Comparison of ENCODE assay signal across 8 cellular contexts in genomic region chr3:36969540-36970432, GRCh38. TPM values are rescaled to one million over a fixed set of nuclear protein-coding genes. Genes with fewer than 3 reads are reported as not detected.
DNase-seq lines count a peak whose midpoint lies in the region; ATAC-seq, FAIRE-seq and TF ChIP-seq lines count a peak whose summit lies in the region.

No MANE protein-coding gene starts in this region.

- no peaks in the 10 kb centered on the region for H3K27me3 Mint-ChIP-seq in astrocyte (ENCODE audit: low read depth, unreplicated experiment)
- H3K27me3 Mint-ChIP-seq in stimulated activated naive CD8-positive, alpha-beta T cell treated with anti-CD3 and anti-CD28 coated beads, Interleukin-15, Interleukin-2, amounts not matched to agents 100 ng/mL and 50 ng/mL, for 24 hours: no peaks in the 10 kb centered on the region

- H3K27me3 ChIP-seq in astrocyte (ENCODE audit: insufficient read depth, low read length): no peaks in the 10 kb centered on the region

- no peaks in the 10 kb centered on the region for H3K9me3 ChIP-seq in astrocyte (ENCODE audit: insufficient read depth, low read depth, low read length)

- no peaks in the 10 kb centered on the region for H3K36me3 Mint-ChIP-seq in astrocyte (ENCODE audit: low read depth, unreplicated experiment)
- peaks cover 7% of the 10 kb centered on the region for H3K36me3 Mint-ChIP-seq in stimulated activated naive CD8-positive, alpha-beta T cell treated with anti-CD3 and anti-CD28 coated beads, Interleukin-15, Interleukin-2, amounts not matched to agents 100 ng/mL and 50 ng/mL, for 24 hours (ENCODE audit: low read depth)

- peak overlapping the region; percentile 79 for H3K27ac Mint-ChIP-seq in astrocyte (ENCODE audit: unreplicated experiment)
- H3K27ac Mint-ChIP-seq in stimulated activated naive CD8-positive, alpha-beta T cell treated with anti-CD3 and anti-CD28 coated beads, Interleukin-15, Interleukin-2, amounts not matched to agents 100 ng/mL and 50 ng/mL, for 24 hours: peak overlapping the region; percentile 84

- peak; percentile 98 to 99 for ATAC-seq in activated CD4-positive, CD25-positive, alpha-beta regulatory T cell treated with anti-CD3 and anti-CD28 coated beads, Interleukin-2, amount 50 U/mL, for 24 hours

- peaks cover 2% of the 10 kb centered on the region for H3K9me3 Mint-ChIP-seq in astrocyte (ENCODE audit: unreplicated experiment)
- H3K9me3 Mint-ChIP-seq in stimulated activated naive CD8-positive, alpha-beta T cell treated with anti-CD3 and anti-CD28 coated beads, Interleukin-15, Interleukin-2, amounts not matched to agents 100 ng/mL and 50 ng/mL, for 24 hours: no peaks in the 10 kb centered on the region

- peaks cover 4% of the 10 kb centered on the region for H3K4me1 Mint-ChIP-seq in astrocyte (ENCODE audit: low read depth, unreplicated experiment)
- peaks cover 18% of the 10 kb centered on the region for H3K4me1 Mint-ChIP-seq in stimulated activated naive CD8-positive, alpha-beta T cell treated with anti-CD3 and anti-CD28 coated beads, Interleukin-15, Interleukin-2, amounts not matched to agents 100 ng/mL and 50 ng/mL, for 24 hours (ENCODE audit: low read depth)

- H3K4me1 ChIP-seq in astrocyte (ENCODE audit: insufficient read depth, low read length): peaks cover 7% of the 10 kb centered on the region

- peak overlapping the region; percentile 36 for H3K4me3 Mint-ChIP-seq in astrocyte (ENCODE audit: unreplicated experiment)
- H3K4me3 Mint-ChIP-seq in stimulated activated naive CD8-positive, alpha-beta T cell treated with anti-CD3 and anti-CD28 coated beads, Interleukin-15, Interleukin-2, amounts not matched to agents 100 ng/mL and 50 ng/mL, for 24 hours: no peak overlapping the region

- H3K27ac ChIP-seq in astrocyte (ENCODE audit: low read depth, low read length): no peak overlapping the region

- peak overlapping the region; percentile 38 for H2AFZ ChIP-seq in astrocyte (ENCODE audit: low read depth, low read length)

- no peaks in the 10 kb centered on the region for H3K79me2 ChIP-seq in astrocyte (ENCODE audit: insufficient read depth, low read length)

- peak overlapping the region; percentile 44 for H3K4me2 ChIP-seq in astrocyte (ENCODE audit: low read length)

- TF ChIP-seq CTCF in astrocyte (IDR thresholded peaks at IDR 0.05; ENCODE audit: insufficient read depth, low read depth, low read length): no peak

- H3K4me3 ChIP-seq in astrocyte (ENCODE audit: insufficient read depth, low read depth, low read length): no peak overlapping the region

- no peaks in the 10 kb centered on the region for H3K36me3 ChIP-seq in astrocyte (ENCODE audit: insufficient read depth, low read length)

- H3K9ac ChIP-seq in astrocyte (ENCODE audit: low read length): no peak overlapping the region

- peak; percentile 71 for FAIRE-seq in RCC 7860 (lab: Jason Lieb, UNC)
- FAIRE-seq in astrocyte (lab: Jason Lieb, UNC): peak; percentile 37

- H4K20me1 ChIP-seq in astrocyte (ENCODE audit: insufficient read depth, low read length): no peaks in the 10 kb centered on the region

- no peak for DNase-seq in activated CD4-positive, CD25-positive, alpha-beta regulatory T cell treated with anti-CD3 and anti-CD28 coated beads, Interleukin-2, amount 50 U/mL, for 72 hours
- DNase-seq in HCEC 1CT: peak; percentile 72
- DNase-seq in Kasumi-1 (lab: John Stamatoyannopoulos, UW): peak; percentile 77 to 84
- DNase-seq in RCC 7860 (ENCODE audit: low spot score): peak; percentile 86
- peak; percentile 64 for DNase-seq in astrocyte (ENCODE audit: low read depth)
- peak; percentile 94 for DNase-seq in kidney glomerular epithelial cell (lab: John Stamatoyannopoulos, UW)

RNA-seq across cellular contexts. Expression of gene EPM2AIP1, which starts 23.1 kb away (rescaled TPM):
- 16.5 and 17.4 TPM in 2 replicates for total RNA-seq in astrocyte

RNA-seq across cellular contexts. Expression of gene MLH1, which starts 23.5 kb away (rescaled TPM):
- 32.0 and 34.0 TPM in 2 replicates for total RNA-seq in astrocyte

RNA-seq across cellular contexts. Expression of gene TRANK1, which starts 24.9 kb away (rescaled TPM):
- total RNA-seq in astrocyte: 5.6 and 5.8 TPM in 2 replicates
